In genomic region chr10:4062072-4062471, GRCh38 we compare ENCODE assay signal across 12 cellular contexts.
DNase-seq lines count a peak whose midpoint lies in the region; ATAC-seq and TF ChIP-seq lines count a peak whose summit lies in the region.
"Had no signal": no experiment of that assay in that cellular context is flagged by ENCODE, and none has a peak within 500 bp of the region (broad histone marks: within the 10 kb centered on the region; RNA-seq: fewer than 3 reads in every experiment).

No MANE protein-coding gene starts in this region.

- intact Hi-C loops in MCF 10A (cut with micrococcal nuclease) (no loop called here), mammary epithelial cell (cut with micrococcal nuclease) (loop anchor here (10.0 kb wide), 1 partner anchor 117 kb away; no protein-coding TSS in a partner anchor), aorta (cut with DNase I) (loop anchor here (10.0 kb wide), 2 partner anchors 283 to 827 kb away; no protein-coding TSS in a partner anchor)

- no peak overlapping the region for H2AFZ ChIP-seq in mammary epithelial cell (ENCODE audit: low read depth, low read length)

- peak; percentile 47 for ATAC-seq in aorta (ENCODE audit: low FRiP score)
- no peak for ATAC-seq in stimulated activated naive CD8-positive, alpha-beta T cell treated with anti-CD3 and anti-CD28 coated beads, Interleukin-15, amount 100 ng/mL, for 72 hours

- 81% methylated on average over 2 of the region's 2 CpGs for WGBS in mammary epithelial cell (ENCODE audit: low coverage, missing lambda C conversion rate)
- WGBS in aorta, 2 donors, result 11 to 15% methylated on average over 2 of the region's 2 CpGs

- H3K9ac ChIP-seq in mammary epithelial cell (ENCODE audit: insufficient read depth, low read length), result no peak overlapping the region
- H3K9ac ChIP-seq in rectal smooth muscle tissue (ENCODE audit: low read length), result no peak overlapping the region

- no peak for DNase-seq in MCF 10A (ENCODE audit: unreplicated experiment)
- DNase-seq in mammary epithelial cell, result no peak
- DNase-seq in epithelial cell of prostate (ENCODE audit: low read depth, low spot score), result no peak
- DNase-seq in aorta, result no peak
- no peak for DNase-seq in HuH-7.5 (ENCODE audit: low spot score)
- no peak for DNase-seq in stimulated activated naive CD8-positive, alpha-beta T cell treated with anti-CD3 and anti-CD28 coated beads, Interleukin-15, amount 100 ng/mL, for 72 hours
- DNase-seq in NOMO-1 treated with DMSO at 0.1 percent for 48 hours (lab: John Stamatoyannopoulos, UW; ENCODE audit: unreplicated experiment), result no peak
- DNase-seq: activated T-cell treated with anti-CD3 and anti-CD28 coated beads, Interleukin-2, amount 50 U/mL, for 1 hour; kidney; NCI-H1694 treated with DMSO at 0.1 percent for 48 hours; NCI-H446 had no signal

- no peaks in the 10 kb centered on the region for H3K27me3 Mint-ChIP-seq in MCF 10A (ENCODE audit: insufficient read depth, unreplicated experiment)
- no peaks in the 10 kb centered on the region for H3K27me3 Mint-ChIP-seq in stimulated activated naive CD8-positive, alpha-beta T cell treated with anti-CD3 and anti-CD28 coated beads, Interleukin-15, amount 100 ng/mL, for 72 hours

- H3K4me3 Mint-ChIP-seq in MCF 10A (ENCODE audit: unreplicated experiment), result no peak overlapping the region
- H3K4me3 Mint-ChIP-seq in stimulated activated naive CD8-positive, alpha-beta T cell treated with anti-CD3 and anti-CD28 coated beads, Interleukin-15, amount 100 ng/mL, for 72 hours, result no peak overlapping the region

- H3K36me3 Mint-ChIP-seq in MCF 10A (ENCODE audit: insufficient read depth, unreplicated experiment), result no peaks in the 10 kb centered on the region

- no peak overlapping the region for H3K27ac ChIP-seq in mammary epithelial cell (ENCODE audit: insufficient read depth, low read depth, low read length)
- peak overlapping the region; percentile 37 for H3K27ac ChIP-seq in epithelial cell of prostate
- H3K27ac ChIP-seq in rectal smooth muscle tissue (ENCODE audit: low read depth, low read length), result peak overlapping the region; percentile 11
- no peak overlapping the region for H3K27ac ChIP-seq in aorta (ENCODE audit: low read depth in 1 of 2, low read length in 2 of 2)

- in situ Hi-C loops in mammary epithelial cell (cut with MboI; ENCODE audit: low sequenced_read_pairs in 2 of 2), result no loop called here

- no peak overlapping the region for H3K4me2 ChIP-seq in mammary epithelial cell (ENCODE audit: insufficient read depth, low read depth, low read length)

- no peaks in the 10 kb centered on the region for H3K36me3 ChIP-seq in mammary epithelial cell (ENCODE audit: insufficient read depth, low read length)
- no peaks in the 10 kb centered on the region for H3K36me3 ChIP-seq in rectal smooth muscle tissue (ENCODE audit: control insufficient read depth, insufficient read depth, low read length)
- H3K36me3 ChIP-seq in aorta (ENCODE audit: control insufficient read depth in 1 of 2, insufficient read depth in 2 of 2, low read length in 1 of 2), result no peaks in the 10 kb centered on the region

- TF ChIP-seq CTCF in MCF 10A (IDR thresholded peaks at IDR 0.05; ENCODE audit: unreplicated experiment) (no peak), mammary epithelial cell (conservative IDR thresholded peaks at IDR 0.05 in 1 of 2, IDR thresholded peaks at IDR 0.05 in 1 of 2; ENCODE audit: extremely low read depth in 1 of 2, insufficient read depth in 1 of 2, low read depth in 1 of 2, low read length in 2 of 2) (no peak)

- no peaks in the 10 kb centered on the region for H3K79me2 ChIP-seq in mammary epithelial cell (ENCODE audit: insufficient read depth, low read length)

- H3K4me3 ChIP-seq in mammary epithelial cell (replicated peaks in 1 of 3; ENCODE audit: insufficient read depth in 1 of 3, low read depth in 2 of 3, low read length in 3 of 3) (no peak overlapping the region), rectal smooth muscle tissue (ENCODE audit: low read length) (no peak overlapping the region), aorta (ENCODE audit: low read length in 2 of 2) (no peak overlapping the region)

- H3K27me3 ChIP-seq in mammary epithelial cell (ENCODE audit: insufficient read depth, low read length), result no peaks in the 10 kb centered on the region
- no peaks in the 10 kb centered on the region for H3K27me3 ChIP-seq in rectal smooth muscle tissue (ENCODE audit: control insufficient read depth, insufficient read depth, low read length)
- H3K27me3 ChIP-seq in aorta (ENCODE audit: control insufficient read depth in 1 of 2, insufficient read depth in 2 of 2, low read length in 1 of 2), result no peaks in the 10 kb centered on the region

- H3K9me3 ChIP-seq in mammary epithelial cell (replicated peaks; ENCODE audit: insufficient read depth, low read length), result no peaks in the 10 kb centered on the region
- H3K9me3 ChIP-seq in aorta (ENCODE audit: control insufficient read depth, low read length), result no peaks in the 10 kb centered on the region

- peaks cover 23% of the 10 kb centered on the region for H3K4me1 Mint-ChIP-seq in MCF 10A (ENCODE audit: insufficient read depth, unreplicated experiment)
- H3K4me1 Mint-ChIP-seq in stimulated activated naive CD8-positive, alpha-beta T cell treated with anti-CD3 and anti-CD28 coated beads, Interleukin-15, amount 100 ng/mL, for 72 hours, result peaks cover 9% of the 10 kb centered on the region

- CTCF ChIA-PET in MCF 10A (lab: Yijun Ruan, JAX) (interaction anchor here (0.6 to 0.7 kb wide), 2 partner anchors 79 to 709 kb away, joined by 3 to 6 read pairs; no protein-coding TSS in a partner anchor), mammary epithelial cell (lab: Charles Lee; ENCODE audit: low non-redundant PET) (no interaction called here)

- dilution Hi-C loops in mammary epithelial cell (cut with HindIII; ENCODE audit: low sequenced_read_pairs), result no loop called here

- no peaks in the 10 kb centered on the region for H4K20me1 ChIP-seq in mammary epithelial cell (ENCODE audit: insufficient read depth, low read length)

- H3K9me3 Mint-ChIP-seq in MCF 10A (ENCODE audit: unreplicated experiment), result no peaks in the 10 kb centered on the region
- H3K9me3 Mint-ChIP-seq in stimulated activated naive CD8-positive, alpha-beta T cell treated with anti-CD3 and anti-CD28 coated beads, Interleukin-15, amount 100 ng/mL, for 72 hours, result no peaks in the 10 kb centered on the region

- H3K4me1 ChIP-seq in mammary epithelial cell (ENCODE audit: insufficient read depth, low read length) (no peaks in the 10 kb centered on the region), rectal smooth muscle tissue (ENCODE audit: control insufficient read depth, insufficient read depth, low read length) (peaks cover 4% of the 10 kb centered on the region), aorta (ENCODE audit: control insufficient read depth in 1 of 2, insufficient read depth in 2 of 2, low read length in 2 of 2) (peaks cover 2 to 4% of the 10 kb centered on the region in 2 donors)

- H3K27ac Mint-ChIP-seq in MCF 10A (ENCODE audit: low read depth, unreplicated experiment), result peak overlapping the region; percentile 61
- H3K27ac Mint-ChIP-seq in stimulated activated naive CD8-positive, alpha-beta T cell treated with anti-CD3 and anti-CD28 coated beads, Interleukin-15, amount 100 ng/mL, for 72 hours, result peak overlapping the region in 1 of 2 donors; percentile 33

- BruUV-seq in MCF 10A (replicated peaks; lab: Mats Ljungman, UMichigan), result no TSS peak
- no TSS peak for BruUV-seq in mammary epithelial cell (replicated peaks; lab: Mats Ljungman, UMichigan)

- POLR2A ChIA-PET in MCF 10A (lab: Yijun Ruan, JAX), result interaction anchor here (0.8 to 1.2 kb wide), 2 partner anchors 9 to 282 kb away, joined by 3 to 4 read pairs; no protein-coding TSS in a partner anchor

Comparison
In these comparisons a context has a peak if more than half of its experiments do, and no peak if none do; other contexts are left out.
1. H3K27ac ChIP-seq: peak in epithelial cell of prostate (single experiment) and rectal smooth muscle tissue (single experiment); none in mammary epithelial cell (single experiment) and aorta (0 of 2).